34 cellular contexts compared by ENCODE assay signal in the genomic region with DNA sequence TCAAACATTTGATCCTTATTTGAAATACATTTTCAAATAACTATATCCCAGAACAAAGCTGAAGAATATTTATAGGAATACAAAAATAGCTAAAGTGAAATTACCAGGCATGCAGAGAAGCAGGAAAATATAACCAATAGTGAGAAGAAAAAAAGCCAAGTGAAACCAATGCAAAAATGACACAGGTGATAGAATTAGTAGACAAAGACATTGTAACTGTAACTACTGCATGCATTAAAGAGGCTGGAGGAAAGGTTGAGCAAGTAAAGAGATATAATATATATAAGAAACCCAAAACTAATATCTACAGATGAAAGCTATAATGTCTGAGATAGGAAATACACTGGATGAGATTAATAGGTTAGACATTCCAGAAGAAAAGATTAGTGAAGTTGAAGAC.
"Had no signal": no experiment of that assay in that cellular context is flagged by ENCODE, and none has a peak within 500 bp of the region (broad histone marks: within the 10 kb centered on the region; RNA-seq: fewer than 3 reads in every experiment).

No MANE protein-coding gene starts in this region.

- H3K4me3 ChIP-seq: MG63 had no signal

- H3K9ac ChIP-seq: KMS-11 had no signal

- DNase-seq: Karpas-422, Kasumi-1, MG63, MM.1S, MV-4-11, NCI-H1048, NCI-H1092, NCI-H1092 treated with DMSO at 0.1 percent for 48 hours, NCI-H1105, NCI-H1105 treated with DMSO at 0.1 percent for 48 hours, NCI-H1417, NCI-H1417 treated with DMSO at 0.1 percent for 48 hours, NCI-H1436, NCI-H1436 treated with DMSO at 0.1 percent for 48 hours, NCI-H146, NCI-H1694, NCI-H1694 treated with DMSO at 0.1 percent for 48 hours, NCI-H187, NCI-H187 treated with DMSO at 0.1 percent for 48 hours, NCI-H1930, NCI-H2029, NCI-H2029 treated with DMSO at 0.1 percent for 48 hours, NCI-H2081, NCI-H2081 treated with DMSO at 0.1 percent for 48 hours, NCI-H2107, NCI-H2171, NCI-H2171 treated with DMSO at 0.1 percent for 48 hours, NCI-H2227 treated with DMSO at 0.1 percent for 48 hours, NCI-H226, NCI-H345, NCI-H446, NCI-H446 treated with DMSO at 0.1 percent for 48 hours, NCI-H510A had no signal

- H3K27me3 ChIP-seq: MG63 had no signal

- H3K9me3 ChIP-seq: MG63 had no signal

- H3K4me2 ChIP-seq: KMS-11 had no signal

- H3K27ac ChIP-seq: KMS-11 had no signal
